ENCODE assay signal across 21 cellular contexts in the genomic region with DNA sequence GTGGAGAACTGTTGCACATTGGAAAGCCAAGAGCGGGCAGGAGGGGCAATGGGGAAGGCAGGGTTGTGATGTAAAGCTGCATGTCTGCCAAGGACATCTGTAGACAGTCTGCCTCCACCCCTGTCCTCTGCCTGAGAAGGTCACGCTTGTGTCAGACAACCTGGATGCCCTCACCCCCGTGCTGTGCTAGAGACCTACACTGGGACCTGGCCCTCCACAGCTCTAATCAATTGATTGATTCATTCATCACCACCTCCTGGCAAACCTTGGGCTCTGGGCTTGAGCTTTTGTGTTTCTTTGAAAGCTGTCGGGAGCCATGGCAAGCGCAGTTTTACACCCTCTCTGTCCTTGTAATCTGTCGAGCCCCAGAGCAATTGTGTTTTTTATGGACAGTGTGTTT. TPM values are rescaled to one million over a fixed set of nuclear protein-coding genes. Genes with fewer than 3 reads are reported as not detected.
DNase-seq lines count a peak whose midpoint lies in the region; ATAC-seq and TF ChIP-seq lines count a peak whose summit lies in the region.
"Had no signal": no experiment of that assay in that cellular context is flagged by ENCODE, and none has a peak within 500 bp of the region (broad histone marks: within the 10 kb centered on the region; RNA-seq: fewer than 3 reads in every experiment).

No MANE protein-coding gene starts in this region.

- H3K27ac Mint-ChIP-seq in activated CD8-positive, alpha-beta memory T cell treated with anti-CD3 and anti-CD28 coated beads, Interleukin-2, amount 10 ng/mL, durations not matched to agents 7 days and 5 days = no peak overlapping the region
- H3K27ac Mint-ChIP-seq: CD14-positive monocyte; CD4-positive, alpha-beta memory T cell had no signal

- no peaks in the 10 kb centered on the region for H3K36me3 ChIP-seq in vagina
- H3K36me3 ChIP-seq: BLaER1 had no signal

- H3K27ac ChIP-seq in vagina = no peak overlapping the region
- H3K27ac ChIP-seq: BLaER1, GM23248 had no signal

- no peaks in the 10 kb centered on the region for H3K9me3 ChIP-seq in vagina
- H3K9me3 ChIP-seq: BLaER1 had no signal

- H3K4me3 Mint-ChIP-seq in activated CD8-positive, alpha-beta memory T cell treated with anti-CD3 and anti-CD28 coated beads, Interleukin-2, amount 10 ng/mL, durations not matched to agents 7 days and 5 days = no peak overlapping the region
- H3K4me3 Mint-ChIP-seq: CD14-positive monocyte; CD4-positive, alpha-beta memory T cell had no signal

- H3K9me3 Mint-ChIP-seq in activated CD8-positive, alpha-beta memory T cell treated with anti-CD3 and anti-CD28 coated beads, Interleukin-2, amount 10 ng/mL, durations not matched to agents 7 days and 5 days (ENCODE audit: low read depth) = no peaks in the 10 kb centered on the region

- TF ChIP-seq POLR2A in vagina (IDR thresholded peaks at IDR 0.05) = no peak

- H3K27me3 ChIP-seq in vagina = no peaks in the 10 kb centered on the region
- H3K27me3 ChIP-seq: BLaER1 had no signal

- no peak for ATAC-seq in activated CD8-positive, alpha-beta memory T cell treated with anti-CD3 and anti-CD28 coated beads, Interleukin-2, amount 10 ng/mL, durations not matched to agents 7 days and 5 days
- no peak for ATAC-seq in sciatic nerve
- ATAC-seq in GM21381 (IDR thresholded peaks at IDR 0.05; ENCODE audit: unreplicated experiment) = no peak
- ATAC-seq: GM12878 had no signal

- TF ChIP-seq CTCF in vagina (IDR thresholded peaks at IDR 0.05) = no peak

- CTCF ChIA-PET in activated CD8-positive, alpha-beta memory T cell treated with anti-CD3 and anti-CD28 coated beads, Interleukin-2, amount 10 ng/mL, durations not matched to agents 7 days and 5 days (lab: Charles Lee) = no interaction called here

- peak; percentile 13 for DNase-seq in activated CD8-positive, alpha-beta memory T cell treated with anti-CD3 and anti-CD28 coated beads, Interleukin-2, amount 50 U/mL, for 48 hours
- DNase-seq in activated CD8-positive, alpha-beta memory T cell treated with anti-CD3 and anti-CD28 coated beads, Interleukin-2, amount 10 ng/mL, durations not matched to agents 7 days and 5 days = no peak
- peak; percentile 5 for DNase-seq in mucosa of gallbladder (ENCODE audit: low spot score)
- DNase-seq in sciatic nerve (ENCODE audit: low spot score) = peak; percentile 27
- DNase-seq in vagina (ENCODE audit: extremely low spot score in 2 of 2) = peak; percentile 47 to 52
- DNase-seq in activated CD4-positive, CD25-positive, alpha-beta regulatory T cell (lab: John Stamatoyannopoulos, UW) = no peak
- no peak for DNase-seq in DMS79 treated with DMSO at 0.1 percent for 48 hours (lab: John Stamatoyannopoulos, UW)
- DNase-seq: 8988T; CD4-positive, alpha-beta memory T cell; DMS153; DND-41; EL; GM23248; HCEC 1CT had no signal

- H3K36me3 Mint-ChIP-seq in activated CD8-positive, alpha-beta memory T cell treated with anti-CD3 and anti-CD28 coated beads, Interleukin-2, amount 10 ng/mL, durations not matched to agents 7 days and 5 days = no peaks in the 10 kb centered on the region
- H3K36me3 Mint-ChIP-seq: CD4-positive, alpha-beta memory T cell had no signal

- no peaks in the 10 kb centered on the region for H3K4me1 ChIP-seq in vagina

- H3K4me3 ChIP-seq in vagina = no peak overlapping the region
- H3K4me3 ChIP-seq: BLaER1, GM12878, GM23248 had no signal

- peaks cover 1% of the 10 kb centered on the region for H3K4me1 Mint-ChIP-seq in activated CD8-positive, alpha-beta memory T cell treated with anti-CD3 and anti-CD28 coated beads, Interleukin-2, amount 10 ng/mL, durations not matched to agents 7 days and 5 days
- H3K4me1 Mint-ChIP-seq: CD4-positive, alpha-beta memory T cell had no signal

- peaks cover 7% of the 10 kb centered on the region for H3K27me3 Mint-ChIP-seq in activated CD8-positive, alpha-beta memory T cell treated with anti-CD3 and anti-CD28 coated beads, Interleukin-2, amount 10 ng/mL, durations not matched to agents 7 days and 5 days

- intact Hi-C loops in sciatic nerve (cut with DNase I) = no loop called here
- intact Hi-C loops in vagina (cut with DNase I) = no loop called here

RNA-seq across cellular contexts. Expression of gene MARCO, which starts 41.1 kb away (rescaled TPM):
- not detected for total RNA-seq in activated CD8-positive, alpha-beta memory T cell treated with anti-CD3 and anti-CD28 coated beads, Interleukin-2, amount 10 ng/mL, durations not matched to agents 7 days and 5 days
- total RNA-seq in mucosa of gallbladder (1.1 TPM), sciatic nerve (22.0 TPM), vagina (5.6 TPM)
- total RNA-seq: A673, G401, GM23248, HT-29 had no signal

Comparison
In these comparisons a context has a peak if more than half of its experiments do, and no peak if none do; other contexts are left out.
1. DNase-seq: peak in activated CD8-positive, alpha-beta memory T cell treated with anti-CD3 and anti-CD28 coated beads, Interleukin-2, amount 50 U/mL, for 48 hours (single experiment), mucosa of gallbladder (single experiment), sciatic nerve (single experiment) and vagina (2 of 2); none in activated CD8-positive, alpha-beta memory T cell treated with anti-CD3 and anti-CD28 coated beads, Interleukin-2, amount 10 ng/mL, durations not matched to agents 7 days and 5 days (single experiment), activated CD4-positive, CD25-positive, alpha-beta regulatory T cell (0 of 4) and DMS79 treated with DMSO at 0.1 percent for 48 hours (single experiment).